In genomic region chr21:36069713-36070573, GRCh38 we compare ENCODE assay signal across 1 cellular context.
A peak's percentile ranks its signal among the peaks of the same experiment; 100 is the strongest.
TF ChIP-seq lines count a peak whose summit lies in the region.

Gene CBR1, plus strand, starts transcription at chr21:36070024. Its CDS starts 92 bp downstream, at chr21:36070116.

TF ChIP-seq in HepG2, 621 proteins besides CTCF, POLR2A, EP300 and RAD21 (continued from another document and continues in another):
- TF ChIP-seq KAT8 (CRISPR knock-in tag; IDR thresholded peaks at IDR 0.05) (peak; percentile 41; the same call in 1 of the 2 replicates), ZNF660 (CRISPR knock-in tag; IDR thresholded peaks at IDR 0.05; ENCODE audit: borderline replicate concordance, low read depth) (no peak), ZFP1 (CRISPR knock-in tag; IDR thresholded peaks at IDR 0.05) (no peak), TRIM24 (CRISPR knock-in tag; IDR thresholded peaks at IDR 0.05) (no peak), ZSCAN5A (CRISPR knock-in tag; IDR thresholded peaks at IDR 0.05; ENCODE audit: borderline replicate concordance) (no peak), PAWR (CRISPR knock-in tag; IDR thresholded peaks at IDR 0.05; ENCODE audit: borderline replicate concordance) (no peak), ZNF616 (CRISPR knock-in tag; IDR thresholded peaks at IDR 0.05; ENCODE audit: low read depth) (peak; percentile 79; the same call in 1 of the 2 replicates), ELF4 (CRISPR knock-in tag; IDR thresholded peaks at IDR 0.05; ENCODE audit: borderline replicate concordance) (no peak), ZNF646 (CRISPR knock-in tag; IDR thresholded peaks at IDR 0.05) (no peak), ZSCAN12 (CRISPR knock-in tag; IDR thresholded peaks at IDR 0.05) (no peak), ZNF350 (CRISPR knock-in tag; IDR thresholded peaks at IDR 0.05; ENCODE audit: borderline replicate concordance, low read depth) (no peak), ZBTB38 (CRISPR knock-in tag; IDR thresholded peaks at IDR 0.05) (peak; percentile 75; the same call in 1 of the 2 replicates), DNMT1 (CRISPR knock-in tag; IDR thresholded peaks at IDR 0.05) (0 out of 2 replicates have a peak, but pooled peaks have one; percentile 20), ZNF83 (CRISPR knock-in tag; IDR thresholded peaks at IDR 0.05; ENCODE audit: borderline replicate concordance) (no peak), HINFP (CRISPR knock-in tag; IDR thresholded peaks at IDR 0.05; ENCODE audit: low read depth) (no peak), RFX3 (CRISPR knock-in tag; IDR thresholded peaks at IDR 0.05) (no peak), ZNF335 (CRISPR knock-in tag; IDR thresholded peaks at IDR 0.05) (no peak), ZNF232 (CRISPR knock-in tag; IDR thresholded peaks at IDR 0.05; ENCODE audit: borderline replicate concordance) (peak; percentile 76; the same call in 1 of the 2 replicates), ARID3A (IDR thresholded peaks at IDR 0.05; ENCODE audit: low read depth, low read length) (no peak), ZSCAN31 (CRISPR knock-in tag; IDR thresholded peaks at IDR 0.05; ENCODE audit: low read depth) (peak; percentile 56), ZBTB42 (CRISPR knock-in tag; IDR thresholded peaks at IDR 0.05) (peak; percentile 29; the same call in 1 of the 2 replicates), FUBP1 (CRISPR knock-in tag; IDR thresholded peaks at IDR 0.05; ENCODE audit: borderline replicate concordance) (no peak), ZSCAN22 (CRISPR knock-in tag; IDR thresholded peaks at IDR 0.05) (no peak), FOXM1 (CRISPR knock-in tag; IDR thresholded peaks at IDR 0.05) (no peak), ZNF670 (CRISPR knock-in tag; IDR thresholded peaks at IDR 0.05; ENCODE audit: borderline replicate concordance) (no peak), ATAD3A (CRISPR knock-in tag; IDR thresholded peaks at IDR 0.05) (no peak), ZNF367 (CRISPR knock-in tag; IDR thresholded peaks at IDR 0.05; ENCODE audit: borderline replicate concordance) (no peak), CREB1 (IDR thresholded peaks at IDR 0.05) (no peak), CREB1 (CRISPR knock-in tag; IDR thresholded peaks at IDR 0.05) (no peak), ARHGAP35 (CRISPR knock-in tag; IDR thresholded peaks at IDR 0.05; ENCODE audit: borderline replicate concordance) (no peak), TOPORS (CRISPR knock-in tag; IDR thresholded peaks at IDR 0.05) (0 out of 2 replicates have a peak, but pooled peaks have one; percentile 41), ZNF782 (CRISPR knock-in tag; IDR thresholded peaks at IDR 0.05; ENCODE audit: borderline replicate concordance) (0 out of 2 replicates have a peak, but pooled peaks have one; percentile 48), ATF4 (CRISPR knock-in tag; IDR thresholded peaks at IDR 0.05) (no peak), MAFF (IDR thresholded peaks at IDR 0.05; ENCODE audit: low read depth, low read length) (no peak), GTF2F1 (IDR thresholded peaks at IDR 0.05; ENCODE audit: low read length) (no peak), ZNF850 (CRISPR knock-in tag; conservative IDR thresholded peaks at IDR 0.05) (peak; percentile 40; the same call in 1 of the 2 replicates), ZNF17 (CRISPR knock-in tag; IDR thresholded peaks at IDR 0.05) (no peak), ZNF674 (CRISPR knock-in tag; IDR thresholded peaks at IDR 0.05; ENCODE audit: low read depth) (no peak), ZSCAN30 (CRISPR knock-in tag; IDR thresholded peaks at IDR 0.05) (no peak)
- TF ChIP-seq, protein P1, sequence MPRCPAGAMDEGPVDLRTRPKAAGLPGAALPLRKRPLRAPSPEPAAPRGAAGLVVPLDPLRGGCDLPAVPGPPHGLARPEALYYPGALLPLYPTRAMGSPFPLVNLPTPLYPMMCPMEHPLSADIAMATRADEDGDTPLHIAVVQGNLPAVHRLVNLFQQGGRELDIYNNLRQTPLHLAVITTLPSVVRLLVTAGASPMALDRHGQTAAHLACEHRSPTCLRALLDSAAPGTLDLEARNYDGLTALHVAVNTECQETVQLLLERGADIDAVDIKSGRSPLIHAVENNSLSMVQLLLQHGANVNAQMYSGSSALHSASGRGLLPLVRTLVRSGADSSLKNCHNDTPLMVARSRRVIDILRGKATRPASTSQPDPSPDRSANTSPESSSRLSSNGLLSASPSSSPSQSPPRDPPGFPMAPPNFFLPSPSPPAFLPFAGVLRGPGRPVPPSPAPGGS (CRISPR knock-in tag; IDR thresholded peaks at IDR 0.05): no peak
- TF ChIP-seq, protein P2, sequence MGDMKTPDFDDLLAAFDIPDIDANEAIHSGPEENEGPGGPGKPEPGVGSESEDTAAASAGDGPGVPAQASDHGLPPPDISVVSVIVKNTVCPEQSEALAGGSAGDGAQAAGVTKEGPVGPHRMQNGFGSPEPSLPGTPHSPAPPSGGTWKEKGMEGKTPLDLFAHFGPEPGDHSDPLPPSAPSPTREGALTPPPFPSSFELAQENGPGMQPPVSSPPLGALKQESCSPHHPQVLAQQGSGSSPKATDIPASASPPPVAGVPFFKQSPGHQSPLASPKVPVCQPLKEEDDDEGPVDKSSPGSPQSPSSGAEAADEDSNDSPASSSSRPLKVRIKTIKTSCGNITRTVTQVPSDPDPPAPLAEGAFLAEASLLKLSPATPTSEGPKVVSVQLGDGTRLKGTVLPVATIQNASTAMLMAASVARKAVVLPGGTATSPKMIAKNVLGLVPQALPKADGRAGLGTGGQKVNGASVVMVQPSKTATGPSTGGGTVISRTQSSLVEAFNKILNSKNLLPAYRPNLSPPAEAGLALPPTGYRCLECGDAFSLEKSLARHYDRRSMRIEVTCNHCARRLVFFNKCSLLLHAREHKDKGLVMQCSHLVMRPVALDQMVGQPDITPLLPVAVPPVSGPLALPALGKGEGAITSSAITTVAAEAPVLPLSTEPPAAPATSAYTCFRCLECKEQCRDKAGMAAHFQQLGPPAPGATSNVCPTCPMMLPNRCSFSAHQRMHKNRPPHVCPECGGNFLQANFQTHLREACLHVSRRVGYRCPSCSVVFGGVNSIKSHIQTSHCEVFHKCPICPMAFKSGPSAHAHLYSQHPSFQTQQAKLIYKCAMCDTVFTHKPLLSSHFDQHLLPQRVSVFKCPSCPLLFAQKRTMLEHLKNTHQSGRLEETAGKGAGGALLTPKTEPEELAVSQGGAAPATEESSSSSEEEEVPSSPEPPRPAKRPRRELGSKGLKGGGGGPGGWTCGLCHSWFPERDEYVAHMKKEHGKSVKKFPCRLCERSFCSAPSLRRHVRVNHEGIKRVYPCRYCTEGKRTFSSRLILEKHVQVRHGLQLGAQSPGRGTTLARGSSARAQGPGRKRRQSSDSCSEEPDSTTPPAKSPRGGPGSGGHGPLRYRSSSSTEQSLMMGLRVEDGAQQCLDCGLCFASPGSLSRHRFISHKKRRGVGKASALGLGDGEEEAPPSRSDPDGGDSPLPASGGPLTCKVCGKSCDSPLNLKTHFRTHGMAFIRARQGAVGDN (CRISPR knock-in tag; IDR thresholded peaks at IDR 0.05): peak; percentile 96
- TF ChIP-seq, protein P3, sequence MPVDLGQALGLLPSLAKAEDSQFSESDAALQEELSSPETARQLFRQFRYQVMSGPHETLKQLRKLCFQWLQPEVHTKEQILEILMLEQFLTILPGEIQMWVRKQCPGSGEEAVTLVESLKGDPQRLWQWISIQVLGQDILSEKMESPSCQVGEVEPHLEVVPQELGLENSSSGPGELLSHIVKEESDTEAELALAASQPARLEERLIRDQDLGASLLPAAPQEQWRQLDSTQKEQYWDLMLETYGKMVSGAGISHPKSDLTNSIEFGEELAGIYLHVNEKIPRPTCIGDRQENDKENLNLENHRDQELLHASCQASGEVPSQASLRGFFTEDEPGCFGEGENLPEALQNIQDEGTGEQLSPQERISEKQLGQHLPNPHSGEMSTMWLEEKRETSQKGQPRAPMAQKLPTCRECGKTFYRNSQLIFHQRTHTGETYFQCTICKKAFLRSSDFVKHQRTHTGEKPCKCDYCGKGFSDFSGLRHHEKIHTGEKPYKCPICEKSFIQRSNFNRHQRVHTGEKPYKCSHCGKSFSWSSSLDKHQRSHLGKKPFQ (CRISPR knock-in tag; IDR thresholded peaks at IDR 0.05; ENCODE audit: insufficient replicate concordance): peak; percentile 54
